9 cellular contexts compared by ENCODE assay signal in genomic region chr13:76723551-76724232, GRCh38.
DNase-seq lines count a peak whose midpoint lies in the region; ATAC-seq and TF ChIP-seq lines count a peak whose summit lies in the region.
"Had no signal": no experiment of that assay in that cellular context is flagged by ENCODE, and none has a peak within 500 bp of the region (broad histone marks: within the 10 kb centered on the region; RNA-seq: fewer than 3 reads in every experiment).

No MANE protein-coding gene starts in this region.

- H2BK15ac ChIP-seq in IMR-90 (ENCODE audit: low read depth, low read length) = peak overlapping the region; percentile 77; the same call in 1 of the 3 replicates

- no peaks in the 10 kb centered on the region for H4K20me1 ChIP-seq in IMR-90 (ENCODE audit: insufficient read depth, low read length)

- peak overlapping the region; percentile 45; the same call in 1 of the 2 replicates for H3K23ac ChIP-seq in IMR-90 (ENCODE audit: low read depth, low read length)

- no peak for TF ChIP-seq CTCF in IMR-90 (conservative IDR thresholded peaks at IDR 0.05; ENCODE audit: low read depth, low read length)
- no peak for TF ChIP-seq CTCF in choroid plexus epithelial cell (conservative IDR thresholded peaks at IDR 0.05; ENCODE audit: low read depth, low read length)
- no peak for TF ChIP-seq CTCF in mucosa of descending colon (IDR thresholded peaks at IDR 0.05)

- CTCF ChIA-PET in IMR-90 (lab: Yijun Ruan, JAX) = interaction anchor here (0.6 to 1.7 kb wide), 3 partner anchors 10 to 218 kb away, joined by 3 to 6 read pairs (median 3); no protein-coding TSS in a partner anchor

- peak overlapping the region; percentile 68 for H3K4ac ChIP-seq in IMR-90 (ENCODE audit: low read depth, low read length)

- 0 out of 2 replicates have a peak overlapping the region, but pooled peaks have one; percentile 23 for H3K14ac ChIP-seq in IMR-90 (replicated peaks; ENCODE audit: low read depth, low read length)

- peak overlapping the region in 1 of 2 experiments; percentile 89; a peak in 3 of 4 replicates for H4K8ac ChIP-seq in IMR-90 (ENCODE audit: low read depth in 2 of 2, low read length in 2 of 2)

- intact Hi-C loops in IMR-90 (cut with micrococcal nuclease) (no loop called here), mucosa of descending colon (cut with DNase I, micrococcal nuclease) (no loop called here)

- 0% methylated on average over 1 of the region's 5 CpGs; no CpG with 5 or more reads in 1 of the 2 experiments for WGBS in IMR-90 (ENCODE audit: extremely low coverage in 2 of 2, insufficient read length in 1 of 2), 2 experiments

- DNase-seq in IMR-90 (peak; percentile 89), choroid plexus epithelial cell (ENCODE audit: low read depth) (peak; percentile 91), mucosa of descending colon (peak in 1 of 3 donors; percentile 25), mesenteric fat pad (ENCODE audit: low spot score) (no peak), NCI-H1105 treated with DMSO at 0.1 percent for 48 hours (lab: John Stamatoyannopoulos, UW) (no peak), NCI-H82 treated with DMSO at 0.1 percent for 48 hours (lab: John Stamatoyannopoulos, UW; ENCODE audit: unreplicated experiment) (no peak)
- no peak for DNase-seq in activated CD4-positive, alpha-beta T cell treated with anti-CD3 and anti-CD28 coated beads, Interleukin-2, amount 50 U/mL, for 4 hours

- peak overlapping the region; percentile 66 for H2BK5ac ChIP-seq in IMR-90 (ENCODE audit: low read depth, low read length, poor library complexity, severe bottlenecking)

- peak overlapping the region; percentile 47 for H2AK9ac ChIP-seq in IMR-90 (replicated peaks; ENCODE audit: low read depth, low read length, poor library complexity)

- H3K56ac ChIP-seq in IMR-90 (ENCODE audit: extremely low read depth, insufficient read depth, low read length) = peak overlapping the region; percentile 26; the same call in 1 of the 2 replicates

- peak overlapping the region; percentile 27 for H4K5ac ChIP-seq in IMR-90 (ENCODE audit: low read depth, low read length)

- POLR2A ChIA-PET in IMR-90 (lab: Charles Lee; ENCODE audit: unreplicated experiment) = interaction anchor here (0.6 kb wide), 1 partner anchor 47 kb away, joined by 6 read pairs; no protein-coding TSS in a partner anchor

- peak overlapping the region; percentile 24; the same call in 1 of the 2 replicates for H3K4me2 ChIP-seq in IMR-90 (ENCODE audit: low read depth, low read length)

- H4K91ac ChIP-seq in IMR-90 (ENCODE audit: insufficient read depth, low read depth, low read length) = peak overlapping the region; percentile 78; the same call in 1 of the 2 replicates

- H3K36me3 ChIP-seq in IMR-90 (ENCODE audit: control insufficient read depth, insufficient read depth, low read length) (no peaks in the 10 kb centered on the region), mucosa of descending colon (ENCODE audit: low read depth) (no peaks in the 10 kb centered on the region)

- H3K18ac ChIP-seq in IMR-90 (ENCODE audit: low read depth, low read length) = peak overlapping the region; percentile 22; the same call in 1 of the 2 replicates

- H3K27me3 ChIP-seq in IMR-90 (ENCODE audit: control insufficient read depth, insufficient read depth, low read length) = no peaks in the 10 kb centered on the region

- H3K27ac ChIP-seq in IMR-90 (ENCODE audit: insufficient read depth, low read length) = peak overlapping the region; percentile 64

- H3K4me1 ChIP-seq in IMR-90 (ENCODE audit: control insufficient read depth, insufficient read depth, low read length) (peaks cover 7% of the 10 kb centered on the region; the same call in 1 of the 2 replicates), mucosa of descending colon (ENCODE audit: low read depth) (no peaks in the 10 kb centered on the region)

- no TSS peak for BruUV-seq in IMR-90 (replicated peaks; lab: Mats Ljungman, UMichigan)

- peak overlapping the region; percentile 11; the same call in 1 of the 2 replicates for H2AK5ac ChIP-seq in IMR-90 (ENCODE audit: low read depth, low read length)

- TF ChIP-seq RAD21 in IMR-90 (IDR thresholded peaks at IDR 0.05; ENCODE audit: low read length) = no peak

- peak overlapping the region; percentile 91 for H2AFZ ChIP-seq in IMR-90 (replicated peaks; ENCODE audit: low read length, poor library complexity)

- H2BK120ac ChIP-seq in IMR-90 (ENCODE audit: low read depth, low read length) = peak overlapping the region; percentile 81

- peak overlapping the region; percentile 62 for H2BK20ac ChIP-seq in IMR-90 (ENCODE audit: low read depth, low read length)

- H3K4me3 ChIP-seq in IMR-90 (ENCODE audit: insufficient read depth, low read depth, low read length) (no peak overlapping the region), choroid plexus epithelial cell (ENCODE audit: low read depth, low read length) (no peak overlapping the region), mucosa of descending colon (no peak overlapping the region)

- no peak for TF ChIP-seq POLR2A in IMR-90 (IDR thresholded peaks at IDR 0.05; ENCODE audit: low read depth, low read length)

- H3K9me3 ChIP-seq in IMR-90 (ENCODE audit: control insufficient read depth, insufficient read depth, low read length) (0 out of 2 replicates have a peak, but pooled peaks cover 2% of the 10 kb centered on the region), mucosa of descending colon (no peaks in the 10 kb centered on the region)

- H3K79me1 ChIP-seq in IMR-90 (ENCODE audit: low read depth in 1 of 2, low read length in 2 of 2) = no peaks in the 10 kb centered on the region

- ATAC-seq in GM18909 (IDR thresholded peaks at IDR 0.05; ENCODE audit: poor library complexity, unreplicated experiment) (peak; percentile 49), IMR-90 (ENCODE audit: low read depth) (peak; percentile 93), mucosa of descending colon (peak; percentile 56)
- ATAC-seq: Panc1 had no signal

- in situ Hi-C loops in IMR-90 (cut with MboI; ENCODE audit: low sequenced_read_pairs) = loop anchor here (25.0 kb wide), 1 partner anchor 1036 kb away; no protein-coding TSS in a partner anchor

- peak overlapping the region; percentile 24 for H3K9ac ChIP-seq in IMR-90 (ENCODE audit: low read depth, low read length)

- dilution Hi-C loops in IMR-90 (cut with HindIII; ENCODE audit: low sequenced_read_pairs, unreplicated experiment) = no loop called here

- H3K9me1 ChIP-seq in IMR-90 (ENCODE audit: insufficient read depth, low read length) = peaks cover 5% of the 10 kb centered on the region; the same call in 1 of the 2 replicates

TF ChIP-seq in IMR-90, 13 proteins besides CTCF, POLR2A, EP300 and RAD21:
- TF ChIP-seq BHLHE40 (IDR thresholded peaks at IDR 0.05; ENCODE audit: low read depth, low read length) (peak; percentile 13; the same call in 1 of the 2 replicates), SMC3 (IDR thresholded peaks at IDR 0.05; ENCODE audit: low read depth, low read length) (peak; percentile 17; the same call in 1 of the 2 replicates), CEBPB (IDR thresholded peaks at IDR 0.05; ENCODE audit: low read depth, low read length) (no peak)

Comparison
In these comparisons a context has a peak if more than half of its experiments do, and no peak if none do; other contexts are left out.
1. DNase-seq: peak in IMR-90 (single experiment) and choroid plexus epithelial cell (single experiment); none in mesenteric fat pad (single experiment), NCI-H1105 treated with DMSO at 0.1 percent for 48 hours (single experiment), activated CD4-positive, alpha-beta T cell treated with anti-CD3 and anti-CD28 coated beads, Interleukin-2, amount 50 U/mL, for 4 hours (0 of 2) and NCI-H82 treated with DMSO at 0.1 percent for 48 hours (single experiment).
2. Peak in every context shown above with its lines, with median percentiles within 50 percentile points of each other: ATAC-seq.